In the genomic region with DNA sequence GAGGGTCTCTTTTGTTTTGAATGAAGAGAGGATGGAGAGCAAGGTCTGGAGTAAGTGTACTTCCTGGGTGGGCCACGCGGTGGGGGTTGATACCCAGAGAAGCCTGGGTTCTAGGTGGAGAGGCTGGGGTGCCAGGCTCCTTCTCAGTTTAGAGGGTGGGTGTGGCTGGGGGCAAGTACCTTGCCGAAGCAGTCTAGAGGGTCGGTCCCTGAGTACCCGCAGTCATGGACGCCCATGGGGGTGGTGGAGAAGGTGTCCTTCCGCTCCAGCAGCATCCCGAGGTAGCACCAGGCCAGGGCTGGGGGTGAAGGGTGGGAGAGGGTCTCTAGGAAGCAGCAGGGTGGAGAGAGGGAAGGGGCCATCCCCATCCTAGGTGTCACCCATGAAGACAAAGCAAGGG, we compare ENCODE assay signal across 1 cellular context.
TF ChIP-seq lines count a peak whose summit lies in the region.

No MANE protein-coding gene starts in this region.

TF ChIP-seq in H1, 55 proteins besides CTCF, POLR2A, EP300 and RAD21:
- TF ChIP-seq, protein P1, sequence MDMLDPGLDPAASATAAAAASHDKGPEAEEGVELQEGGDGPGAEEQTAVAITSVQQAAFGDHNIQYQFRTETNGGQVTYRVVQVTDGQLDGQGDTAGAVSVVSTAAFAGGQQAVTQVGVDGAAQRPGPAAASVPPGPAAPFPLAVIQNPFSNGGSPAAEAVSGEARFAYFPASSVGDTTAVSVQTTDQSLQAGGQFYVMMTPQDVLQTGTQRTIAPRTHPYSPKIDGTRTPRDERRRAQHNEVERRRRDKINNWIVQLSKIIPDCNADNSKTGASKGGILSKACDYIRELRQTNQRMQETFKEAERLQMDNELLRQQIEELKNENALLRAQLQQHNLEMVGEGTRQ (IDR thresholded peaks at IDR 0.05; ENCODE audit: low read length): no peak
- TF ChIP-seq JUND (IDR thresholded peaks at IDR 0.05; ENCODE audit: low read length): no peak
- no peak for TF ChIP-seq JUN (IDR thresholded peaks at IDR 0.05; ENCODE audit: low read depth, low read length)
- TF ChIP-seq TEAD4 (IDR thresholded peaks at IDR 0.05; ENCODE audit: low read depth, low read length): no peak
- TF ChIP-seq CTBP2 (IDR thresholded peaks at IDR 0.05; ENCODE audit: borderline replicate concordance, insufficient read depth, insufficient read length, low read length): no peak
- no peak for TF ChIP-seq PHF8 (conservative IDR thresholded peaks at IDR 0.05; ENCODE audit: low read depth, low read length)
- no peak for TF ChIP-seq TCF12 (IDR thresholded peaks at IDR 0.05; ENCODE audit: low read depth, low read length)
- no peak for TF ChIP-seq SIRT6 (IDR thresholded peaks at IDR 0.05; ENCODE audit: low read length)
- TF ChIP-seq SIX5 (IDR thresholded peaks at IDR 0.05; ENCODE audit: low read depth, low read length): no peak
- TF ChIP-seq, protein P2, sequence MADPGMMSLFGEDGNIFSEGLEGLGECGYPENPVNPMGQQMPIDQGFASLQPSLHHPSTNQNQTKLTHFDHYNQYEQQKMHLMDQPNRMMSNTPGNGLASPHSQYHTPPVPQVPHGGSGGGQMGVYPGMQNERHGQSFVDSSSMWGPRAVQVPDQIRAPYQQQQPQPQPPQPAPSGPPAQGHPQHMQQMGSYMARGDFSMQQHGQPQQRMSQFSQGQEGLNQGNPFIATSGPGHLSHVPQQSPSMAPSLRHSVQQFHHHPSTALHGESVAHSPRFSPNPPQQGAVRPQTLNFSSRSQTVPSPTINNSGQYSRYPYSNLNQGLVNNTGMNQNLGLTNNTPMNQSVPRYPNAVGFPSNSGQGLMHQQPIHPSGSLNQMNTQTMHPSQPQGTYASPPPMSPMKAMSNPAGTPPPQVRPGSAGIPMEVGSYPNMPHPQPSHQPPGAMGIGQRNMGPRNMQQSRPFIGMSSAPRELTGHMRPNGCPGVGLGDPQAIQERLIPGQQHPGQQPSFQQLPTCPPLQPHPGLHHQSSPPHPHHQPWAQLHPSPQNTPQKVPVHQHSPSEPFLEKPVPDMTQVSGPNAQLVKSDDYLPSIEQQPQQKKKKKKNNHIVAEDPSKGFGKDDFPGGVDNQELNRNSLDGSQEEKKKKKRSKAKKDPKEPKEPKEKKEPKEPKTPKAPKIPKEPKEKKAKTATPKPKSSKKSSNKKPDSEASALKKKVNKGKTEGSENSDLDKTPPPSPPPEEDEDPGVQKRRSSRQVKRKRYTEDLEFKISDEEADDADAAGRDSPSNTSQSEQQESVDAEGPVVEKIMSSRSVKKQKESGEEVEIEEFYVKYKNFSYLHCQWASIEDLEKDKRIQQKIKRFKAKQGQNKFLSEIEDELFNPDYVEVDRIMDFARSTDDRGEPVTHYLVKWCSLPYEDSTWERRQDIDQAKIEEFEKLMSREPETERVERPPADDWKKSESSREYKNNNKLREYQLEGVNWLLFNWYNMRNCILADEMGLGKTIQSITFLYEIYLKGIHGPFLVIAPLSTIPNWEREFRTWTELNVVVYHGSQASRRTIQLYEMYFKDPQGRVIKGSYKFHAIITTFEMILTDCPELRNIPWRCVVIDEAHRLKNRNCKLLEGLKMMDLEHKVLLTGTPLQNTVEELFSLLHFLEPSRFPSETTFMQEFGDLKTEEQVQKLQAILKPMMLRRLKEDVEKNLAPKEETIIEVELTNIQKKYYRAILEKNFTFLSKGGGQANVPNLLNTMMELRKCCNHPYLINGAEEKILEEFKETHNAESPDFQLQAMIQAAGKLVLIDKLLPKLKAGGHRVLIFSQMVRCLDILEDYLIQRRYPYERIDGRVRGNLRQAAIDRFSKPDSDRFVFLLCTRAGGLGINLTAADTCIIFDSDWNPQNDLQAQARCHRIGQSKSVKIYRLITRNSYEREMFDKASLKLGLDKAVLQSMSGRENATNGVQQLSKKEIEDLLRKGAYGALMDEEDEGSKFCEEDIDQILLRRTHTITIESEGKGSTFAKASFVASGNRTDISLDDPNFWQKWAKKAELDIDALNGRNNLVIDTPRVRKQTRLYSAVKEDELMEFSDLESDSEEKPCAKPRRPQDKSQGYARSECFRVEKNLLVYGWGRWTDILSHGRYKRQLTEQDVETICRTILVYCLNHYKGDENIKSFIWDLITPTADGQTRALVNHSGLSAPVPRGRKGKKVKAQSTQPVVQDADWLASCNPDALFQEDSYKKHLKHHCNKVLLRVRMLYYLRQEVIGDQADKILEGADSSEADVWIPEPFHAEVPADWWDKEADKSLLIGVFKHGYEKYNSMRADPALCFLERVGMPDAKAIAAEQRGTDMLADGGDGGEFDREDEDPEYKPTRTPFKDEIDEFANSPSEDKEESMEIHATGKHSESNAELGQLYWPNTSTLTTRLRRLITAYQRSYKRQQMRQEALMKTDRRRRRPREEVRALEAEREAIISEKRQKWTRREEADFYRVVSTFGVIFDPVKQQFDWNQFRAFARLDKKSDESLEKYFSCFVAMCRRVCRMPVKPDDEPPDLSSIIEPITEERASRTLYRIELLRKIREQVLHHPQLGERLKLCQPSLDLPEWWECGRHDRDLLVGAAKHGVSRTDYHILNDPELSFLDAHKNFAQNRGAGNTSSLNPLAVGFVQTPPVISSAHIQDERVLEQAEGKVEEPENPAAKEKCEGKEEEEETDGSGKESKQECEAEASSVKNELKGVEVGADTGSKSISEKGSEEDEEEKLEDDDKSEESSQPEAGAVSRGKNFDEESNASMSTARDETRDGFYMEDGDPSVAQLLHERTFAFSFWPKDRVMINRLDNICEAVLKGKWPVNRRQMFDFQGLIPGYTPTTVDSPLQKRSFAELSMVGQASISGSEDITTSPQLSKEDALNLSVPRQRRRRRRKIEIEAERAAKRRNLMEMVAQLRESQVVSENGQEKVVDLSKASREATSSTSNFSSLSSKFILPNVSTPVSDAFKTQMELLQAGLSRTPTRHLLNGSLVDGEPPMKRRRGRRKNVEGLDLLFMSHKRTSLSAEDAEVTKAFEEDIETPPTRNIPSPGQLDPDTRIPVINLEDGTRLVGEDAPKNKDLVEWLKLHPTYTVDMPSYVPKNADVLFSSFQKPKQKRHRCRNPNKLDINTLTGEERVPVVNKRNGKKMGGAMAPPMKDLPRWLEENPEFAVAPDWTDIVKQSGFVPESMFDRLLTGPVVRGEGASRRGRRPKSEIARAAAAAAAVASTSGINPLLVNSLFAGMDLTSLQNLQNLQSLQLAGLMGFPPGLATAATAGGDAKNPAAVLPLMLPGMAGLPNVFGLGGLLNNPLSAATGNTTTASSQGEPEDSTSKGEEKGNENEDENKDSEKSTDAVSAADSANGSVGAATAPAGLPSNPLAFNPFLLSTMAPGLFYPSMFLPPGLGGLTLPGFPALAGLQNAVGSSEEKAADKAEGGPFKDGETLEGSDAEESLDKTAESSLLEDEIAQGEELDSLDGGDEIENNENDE (IDR thresholded peaks at IDR 0.05; ENCODE audit: insufficient replicate concordance, low read length): no peak
- TF ChIP-seq SP1 (IDR thresholded peaks at IDR 0.05; ENCODE audit: low read depth, low read length): no peak
- no peak for TF ChIP-seq POU5F1 (IDR thresholded peaks at IDR 0.05; ENCODE audit: low read depth, low read length)
